ENCODE assay signal across 1 cellular context in genomic region chr10:127215882-127216281, GRCh38.
TF ChIP-seq lines count a peak whose summit lies in the region.

No MANE protein-coding gene starts in this region.

TF ChIP-seq in GM23338, 12 proteins besides CTCF, POLR2A, EP300 and RAD21:
- TF ChIP-seq ZNF462 (CRISPR knock-in tag; IDR thresholded peaks at IDR 0.05) (peak; percentile 79), CREB1 (CRISPR knock-in tag; IDR thresholded peaks at IDR 0.05; ENCODE audit: low read depth) (no peak)
